24 cellular contexts compared by ENCODE assay signal in the genomic region with DNA sequence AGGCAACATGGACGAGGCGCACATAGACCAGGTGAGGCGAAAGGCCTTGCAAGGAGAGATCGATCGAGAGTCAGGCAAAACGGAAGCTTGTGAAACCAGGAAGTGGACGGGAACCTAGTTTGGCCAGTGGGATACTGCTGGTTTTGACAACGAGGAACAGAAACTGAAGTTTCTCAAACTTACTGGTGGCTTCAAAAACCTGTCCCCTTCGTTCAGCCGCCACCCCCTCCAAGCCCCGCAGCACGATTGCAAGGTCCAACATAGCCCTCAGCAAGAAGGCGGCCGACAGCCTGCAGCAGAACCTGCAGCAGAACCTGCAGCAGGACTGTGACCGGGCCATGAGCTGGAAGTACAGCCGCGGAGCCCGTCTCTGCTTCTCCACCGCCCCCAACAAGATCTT.
DNase-seq lines count a peak whose midpoint lies in the region; ATAC-seq, FAIRE-seq and TF ChIP-seq lines count a peak whose summit lies in the region.
"Had no signal": no experiment of that assay in that cellular context is flagged by ENCODE, and none has a peak within 500 bp of the region (broad histone marks: within the 10 kb centered on the region; RNA-seq: fewer than 3 reads in every experiment).

No MANE protein-coding gene starts in this region.

- H3K9me3 ChIP-seq in HepG2 (ENCODE audit: low read length): no peaks in the 10 kb centered on the region
- no peaks in the 10 kb centered on the region for H3K9me3 ChIP-seq in right lobe of liver
- H3K9me3 ChIP-seq: BE2C had no signal

- POLR2A ChIA-PET in HepG2 (lab: Yijun Ruan, JAX): no interaction called here
- POLR2A ChIA-PET in activated CD4-positive, alpha-beta memory T cell treated with anti-CD3 and anti-CD28 coated beads for 36 hours (lab: Charles Lee): no interaction called here

- TF ChIP-seq RAD21 in HepG2 (CRISPR knock-in tag; IDR thresholded peaks at IDR 0.05): no peak

- FAIRE-seq in HepG2 (lab: Jason Lieb, UNC): no peak
- FAIRE-seq: A204.1, GM12891 had no signal

- TF ChIP-seq CTCF in HepG2 (CRISPR knock-in tag; IDR thresholded peaks at IDR 0.05) (no peak), right lobe of liver (IDR thresholded peaks at IDR 0.05) (no peak)

- in situ Hi-C loops in HepG2 (cut with HindIII; ENCODE audit: extremely low pct_ligation_motif_present, low pct_unique_long_range_greater_than_20kb): no loop called here

- peak overlapping the region; percentile 70 for H3K4me3 Mint-ChIP-seq in dendritic cell treated with granulocyte-macrophage colony-stimulating factor and Interleukin-4, amounts not matched to agents 40 ng/mL and 50 ng/mL, for 4 days
- H3K4me3 Mint-ChIP-seq in activated CD4-positive, alpha-beta memory T cell treated with anti-CD3 and anti-CD28 coated beads for 36 hours: no peak overlapping the region
- H3K4me3 Mint-ChIP-seq: CD4-positive, alpha-beta T cell had no signal

- intact Hi-C loops in HepG2 (cut with micrococcal nuclease; ENCODE audit: unreplicated experiment) (no loop called here), right lobe of liver (cut with DNase I) (no loop called here)
- intact Hi-C loops in dendritic cell treated with granulocyte-macrophage colony-stimulating factor and Interleukin-4, amounts not matched to agents 40 ng/mL and 50 ng/mL, for 4 days (cut with micrococcal nuclease): no loop called here
- intact Hi-C loops in activated CD4-positive, alpha-beta memory T cell treated with anti-CD3 and anti-CD28 coated beads for 36 hours (cut with micrococcal nuclease): no loop called here

- no peak overlapping the region for H2AFZ ChIP-seq in HepG2 (ENCODE audit: low read length)

- H3K4me3 ChIP-seq in HepG2 (replicated peaks in 1 of 3; ENCODE audit: insufficient read depth in 1 of 3, low read depth in 2 of 3, low read length in 3 of 3): no peak overlapping the region
- no peak overlapping the region for H3K4me3 ChIP-seq in right lobe of liver

- CTCF ChIA-PET in HepG2 (lab: Yijun Ruan, JAX; ENCODE audit: low intra/inter-chr PET ratio, low total read pairs): no interaction called here
- CTCF ChIA-PET in activated CD4-positive, alpha-beta memory T cell treated with anti-CD3 and anti-CD28 coated beads for 36 hours (lab: Charles Lee): no interaction called here

- H3K36me3 Mint-ChIP-seq in dendritic cell treated with granulocyte-macrophage colony-stimulating factor and Interleukin-4, amounts not matched to agents 40 ng/mL and 50 ng/mL, for 4 days (ENCODE audit: low read depth): no peaks in the 10 kb centered on the region
- peaks cover 3% of the 10 kb centered on the region for H3K36me3 Mint-ChIP-seq in activated CD4-positive, alpha-beta memory T cell treated with anti-CD3 and anti-CD28 coated beads for 36 hours

- no peaks in the 10 kb centered on the region for H3K79me2 ChIP-seq in HepG2 (ENCODE audit: insufficient read depth, low read length)

- peaks cover 24% of the 10 kb centered on the region for H3K4me1 Mint-ChIP-seq in dendritic cell treated with granulocyte-macrophage colony-stimulating factor and Interleukin-4, amounts not matched to agents 40 ng/mL and 50 ng/mL, for 4 days (ENCODE audit: low read depth)
- no peaks in the 10 kb centered on the region for H3K4me1 Mint-ChIP-seq in activated CD4-positive, alpha-beta memory T cell treated with anti-CD3 and anti-CD28 coated beads for 36 hours (ENCODE audit: low read depth)

- peak overlapping the region; percentile 50 for H3K27ac Mint-ChIP-seq in dendritic cell treated with granulocyte-macrophage colony-stimulating factor and Interleukin-4, amounts not matched to agents 40 ng/mL and 50 ng/mL, for 4 days
- H3K27ac Mint-ChIP-seq in activated CD4-positive, alpha-beta memory T cell treated with anti-CD3 and anti-CD28 coated beads for 36 hours: no peak overlapping the region
- H3K27ac Mint-ChIP-seq: CD4-positive, alpha-beta T cell had no signal

- H4K20me1 ChIP-seq in HepG2 (ENCODE audit: insufficient read depth, low read length): no peaks in the 10 kb centered on the region

- H3K9me3 Mint-ChIP-seq in dendritic cell treated with granulocyte-macrophage colony-stimulating factor and Interleukin-4, amounts not matched to agents 40 ng/mL and 50 ng/mL, for 4 days: peaks cover 10% of the 10 kb centered on the region
- peaks cover 15% of the 10 kb centered on the region for H3K9me3 Mint-ChIP-seq in activated CD4-positive, alpha-beta memory T cell treated with anti-CD3 and anti-CD28 coated beads for 36 hours
- H3K9me3 Mint-ChIP-seq: CD4-positive, alpha-beta T cell had no signal

- TF ChIP-seq EP300 in HepG2 (IDR thresholded peaks at IDR 0.05; ENCODE audit: low read depth in 2 of 2, low read length in 2 of 2): no peak
- no peak for TF ChIP-seq EP300 in HepG2 (CRISPR knock-in tag; IDR thresholded peaks at IDR 0.05; ENCODE audit: borderline replicate concordance)

- DNase-seq in HepG2 (ENCODE audit: low spot score) (no peak), right lobe of liver (no peak), NOMO-1 treated with DMSO at 0.1 percent for 48 hours (lab: John Stamatoyannopoulos, UW; ENCODE audit: unreplicated experiment) (peak; percentile 96), DMS 273 (lab: John Stamatoyannopoulos, UW; ENCODE audit: unreplicated experiment) (no peak)
- DNase-seq in activated CD4-positive, alpha-beta memory T cell treated with anti-CD3 and anti-CD28 coated beads for 36 hours: no peak
- DNase-seq: BE2C; CD4-positive, alpha-beta T cell; COR-L47; DMS 273 treated with DMSO at 0.1 percent for 48 hours; H7; KG1; NCI-H1694 treated with DMSO at 0.1 percent for 48 hours; NCI-H2081 treated with DMSO at 0.1 percent for 48 hours; NCI-H2171 treated with DMSO at 0.1 percent for 48 hours; NCI-H446; NCI-H526; SHP77 treated with DMSO at 0.1 percent for 48 hours had no signal

- TF ChIP-seq POLR2A in HepG2 (IDR thresholded peaks at IDR 0.05; ENCODE audit: insufficient read depth in 1 of 2, low read depth in 2 of 2, low read length in 2 of 2): no peak
- no peak for TF ChIP-seq POLR2A in right lobe of liver (IDR thresholded peaks at IDR 0.05)

- H3K4me2 ChIP-seq in HepG2 (ENCODE audit: low read depth, low read length): no peak overlapping the region

- H3K4me1 ChIP-seq in HepG2 (ENCODE audit: insufficient read depth, low read length) (peaks cover 16% of the 10 kb centered on the region; the same call in 1 of the 2 replicates), right lobe of liver (no peaks in the 10 kb centered on the region)
- H3K4me1 ChIP-seq: BE2C had no signal

- H3K9ac ChIP-seq in HepG2 (ENCODE audit: insufficient read depth, low read depth, low read length): no peak overlapping the region

- H3K36me3 ChIP-seq in HepG2 (replicated peaks in 1 of 2; ENCODE audit: control insufficient read depth in 1 of 2, insufficient read depth in 2 of 2, low read length in 2 of 2): no peaks in the 10 kb centered on the region
- no peaks in the 10 kb centered on the region for H3K36me3 ChIP-seq in right lobe of liver
- H3K36me3 ChIP-seq: BE2C had no signal

- ATAC-seq in HepG2 (no peak), right lobe of liver (no peak), HG03442 (IDR thresholded peaks at IDR 0.05; ENCODE audit: unreplicated experiment) (no peak), HG03108 (IDR thresholded peaks at IDR 0.05; ENCODE audit: unreplicated experiment) (no peak)
- ATAC-seq: SK-N-SH treated with all-trans-retinoic acid at 6 μM for 48 hours had no signal

- H3K27me3 ChIP-seq in HepG2 (ENCODE audit: control insufficient read depth in 1 of 2, insufficient read depth in 2 of 2, low read length in 2 of 2) (no peaks in the 10 kb centered on the region), right lobe of liver (no peaks in the 10 kb centered on the region)
- H3K27me3 ChIP-seq: BE2C had no signal

- H3K27me3 Mint-ChIP-seq in dendritic cell treated with granulocyte-macrophage colony-stimulating factor and Interleukin-4, amounts not matched to agents 40 ng/mL and 50 ng/mL, for 4 days: no peaks in the 10 kb centered on the region
- H3K27me3 Mint-ChIP-seq in activated CD4-positive, alpha-beta memory T cell treated with anti-CD3 and anti-CD28 coated beads for 36 hours: no peaks in the 10 kb centered on the region
- H3K27me3 Mint-ChIP-seq: CD4-positive, alpha-beta T cell had no signal

- WGBS in HepG2 (ENCODE audit: low lambda C conversion rate): 31% methylated on average over 8 of the region's 19 CpGs
- 61% methylated on average over 7 of the region's 19 CpGs for WGBS in right lobe of liver (ENCODE audit: insufficient coverage, low coverage, low lambda C conversion rate, missing lambda C conversion rate)

- BruUV-seq in HepG2 (replicated peaks; lab: Mats Ljungman, UMichigan): no TSS peak

- H3K27ac ChIP-seq in HepG2 (ENCODE audit: extremely low read length, insufficient read depth, low read length) (no peak overlapping the region), right lobe of liver (no peak overlapping the region)
- H3K27ac ChIP-seq: RWPE1 had no signal

TF ChIP-seq in HepG2, 621 proteins besides CTCF, POLR2A, EP300 and RAD21:
- TF ChIP-seq KAT8 (CRISPR knock-in tag; IDR thresholded peaks at IDR 0.05) (no peak), EHMT2 (IDR thresholded peaks at IDR 0.05; ENCODE audit: borderline replicate concordance, low read depth, low read length) (no peak), GABPB1 (CRISPR knock-in tag; IDR thresholded peaks at IDR 0.05) (peak; percentile 29; the same call in 1 of the 2 replicates), RELA (CRISPR knock-in tag; IDR thresholded peaks at IDR 0.05) (no peak), ZSCAN30 (CRISPR knock-in tag; IDR thresholded peaks at IDR 0.05) (no peak)
